In the genomic region with DNA sequence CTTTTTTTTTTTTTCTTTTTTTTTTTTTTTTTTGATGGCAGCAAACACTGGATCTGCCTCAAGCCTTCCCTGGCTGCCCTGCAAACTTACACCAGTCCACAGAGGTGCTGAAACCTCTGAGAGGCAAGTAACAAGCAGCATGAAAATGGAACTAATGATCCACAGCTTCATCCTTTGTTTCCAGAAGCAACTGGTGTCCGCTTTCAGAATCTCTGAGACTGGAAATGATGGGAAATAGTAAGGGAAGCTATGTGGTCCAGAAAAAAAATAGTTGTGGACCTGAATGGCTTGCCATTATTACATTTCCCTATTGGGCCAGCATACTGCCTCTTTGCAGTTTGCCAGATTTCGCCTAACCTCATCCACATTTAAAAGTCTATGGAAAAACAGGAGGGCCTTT, we compare ENCODE assay signal across 10 cellular contexts.
DNase-seq lines count a peak whose midpoint lies in the region; ATAC-seq, FAIRE-seq and TF ChIP-seq lines count a peak whose summit lies in the region.
"Had no signal": no experiment of that assay in that cellular context is flagged by ENCODE, and none has a peak within 500 bp of the region (broad histone marks: within the 10 kb centered on the region; RNA-seq: fewer than 3 reads in every experiment).

No MANE protein-coding gene starts in this region.

- no peak overlapping the region for H3K4me3 Mint-ChIP-seq in activated naive CD8-positive, alpha-beta T cell treated with anti-CD3 and anti-CD28 coated beads, Interleukin-2, amount 50 U/mL, for 24 hours
- no peak overlapping the region for H3K4me3 Mint-ChIP-seq in stimulated activated memory B cell treated with anti-CD40 and anti-IgM and Interleukin-4, amounts not matched to agents 10 μg/mL and 1 μg/mL and 100 μg/mL, for 72 hours

- no peaks in the 10 kb centered on the region for H3K9me1 ChIP-seq in keratinocyte (ENCODE audit: control insufficient read depth, extremely low read depth, insufficient read depth, low read length)

- dilution Hi-C loops in keratinocyte (cut with MboI; ENCODE audit: extremely low pct_ligation_motif_present, low sequenced_read_pairs): no loop called here

- peak overlapping the region; percentile 75 for H3K27ac Mint-ChIP-seq in activated naive CD8-positive, alpha-beta T cell treated with anti-CD3 and anti-CD28 coated beads, Interleukin-2, amount 50 U/mL, for 24 hours
- no peak overlapping the region for H3K27ac Mint-ChIP-seq in stimulated activated memory B cell treated with anti-CD40 and anti-IgM and Interleukin-4, amounts not matched to agents 10 μg/mL and 1 μg/mL and 100 μg/mL, for 72 hours

- H3K79me2 ChIP-seq in keratinocyte (ENCODE audit: control insufficient read depth, insufficient read depth, low read length): no peaks in the 10 kb centered on the region

- peaks cover 2% of the 10 kb centered on the region for H3K36me3 Mint-ChIP-seq in activated naive CD8-positive, alpha-beta T cell treated with anti-CD3 and anti-CD28 coated beads, Interleukin-2, amount 50 U/mL, for 24 hours (ENCODE audit: low read depth)
- no peaks in the 10 kb centered on the region for H3K36me3 Mint-ChIP-seq in stimulated activated memory B cell treated with anti-CD40 and anti-IgM and Interleukin-4, amounts not matched to agents 10 μg/mL and 1 μg/mL and 100 μg/mL, for 72 hours

- FAIRE-seq in keratinocyte (lab: Jason Lieb, UNC): no peak
- FAIRE-seq: urothelium cell line had no signal

- H3K27me3 ChIP-seq in keratinocyte (ENCODE audit: control insufficient read depth, extremely low read depth, insufficient read depth, low read length) (no peaks in the 10 kb centered on the region), skeletal muscle satellite cell (ENCODE audit: control insufficient read depth, insufficient read depth, low read length) (no peaks in the 10 kb centered on the region)

- no peaks in the 10 kb centered on the region for H3K9me3 ChIP-seq in HEK293 (ENCODE audit: control insufficient read depth, insufficient read depth, low read depth, low read length)
- H3K9me3 ChIP-seq in keratinocyte (ENCODE audit: control insufficient read depth, low read depth, low read length): no peaks in the 10 kb centered on the region
- H3K9me3 ChIP-seq in skeletal muscle satellite cell (replicated peaks; ENCODE audit: low read length): no peaks in the 10 kb centered on the region

- H3K36me3 ChIP-seq in HEK293 (ENCODE audit: control insufficient read depth in 2 of 2, insufficient read depth in 1 of 2, low read length in 2 of 2) (no peaks in the 10 kb centered on the region), keratinocyte (ENCODE audit: control insufficient read depth in 2 of 2, extremely low read depth in 1 of 2, insufficient read depth in 2 of 2, low read length in 2 of 2) (no peaks in the 10 kb centered on the region), skeletal muscle satellite cell (ENCODE audit: insufficient read depth, low read length) (no peaks in the 10 kb centered on the region)

- no peak overlapping the region for H3K9ac ChIP-seq in keratinocyte (ENCODE audit: control insufficient read depth, extremely low read depth, insufficient read depth, low read length)
- peak overlapping the region; percentile 74 for H3K9ac ChIP-seq in skeletal muscle satellite cell (ENCODE audit: low read depth, low read length)

- H3K27ac ChIP-seq in HEK293 (ENCODE audit: extremely low read depth, low read depth, low read length) (no peak overlapping the region), keratinocyte (ENCODE audit: control insufficient read depth, insufficient read depth, low read length) (peak overlapping the region; percentile 70)

- no peaks in the 10 kb centered on the region for H3K9me3 Mint-ChIP-seq in activated naive CD8-positive, alpha-beta T cell treated with anti-CD3 and anti-CD28 coated beads, Interleukin-2, amount 50 U/mL, for 24 hours
- H3K9me3 Mint-ChIP-seq in stimulated activated memory B cell treated with anti-CD40 and anti-IgM and Interleukin-4, amounts not matched to agents 10 μg/mL and 1 μg/mL and 100 μg/mL, for 72 hours: no peaks in the 10 kb centered on the region

- H3K4me2 ChIP-seq in keratinocyte (ENCODE audit: control insufficient read depth, extremely low read depth, insufficient read depth, low read depth, low read length) (peak overlapping the region; percentile 86), skeletal muscle satellite cell (ENCODE audit: low read length) (peak overlapping the region; percentile 82)

- H3K4me1 Mint-ChIP-seq in activated naive CD8-positive, alpha-beta T cell treated with anti-CD3 and anti-CD28 coated beads, Interleukin-2, amount 50 U/mL, for 24 hours: peaks cover 56% of the 10 kb centered on the region
- peaks cover 50% of the 10 kb centered on the region for H3K4me1 Mint-ChIP-seq in stimulated activated memory B cell treated with anti-CD40 and anti-IgM and Interleukin-4, amounts not matched to agents 10 μg/mL and 1 μg/mL and 100 μg/mL, for 72 hours

- H3K27me3 Mint-ChIP-seq in activated naive CD8-positive, alpha-beta T cell treated with anti-CD3 and anti-CD28 coated beads, Interleukin-2, amount 50 U/mL, for 24 hours: peaks cover 50% of the 10 kb centered on the region
- peaks cover 13% of the 10 kb centered on the region for H3K27me3 Mint-ChIP-seq in stimulated activated memory B cell treated with anti-CD40 and anti-IgM and Interleukin-4, amounts not matched to agents 10 μg/mL and 1 μg/mL and 100 μg/mL, for 72 hours

- ATAC-seq in activated naive CD8-positive, alpha-beta T cell treated with anti-CD3 and anti-CD28 coated beads, Interleukin-2, amount 50 U/mL, for 24 hours: no peak
- no peak for ATAC-seq in stimulated activated memory B cell treated with anti-CD40 and anti-IgM and Interleukin-4, amounts not matched to agents 10 μg/mL and 1 μg/mL and 100 μg/mL, for 72 hours

- H3K4me3 ChIP-seq in HEK293 (ENCODE audit: low read depth, low read length): no peak overlapping the region
- no peak overlapping the region for H3K4me3 ChIP-seq in keratinocyte (ENCODE audit: control insufficient read depth in 2 of 3, extremely low read depth in 1 of 3, insufficient read depth in 2 of 3, low read depth in 1 of 3, low read length in 3 of 3)
- H3K4me3 ChIP-seq in skeletal muscle satellite cell (ENCODE audit: low read length): peak overlapping the region; percentile 63

- TF ChIP-seq CTCF in HEK293 (tag by site-specific recombination; IDR thresholded peaks at IDR 0.05) (no peak), keratinocyte (optimal IDR thresholded peaks at IDR 0.05 in 1 of 3, IDR thresholded peaks at IDR 0.05 in 1 of 3, conservative IDR thresholded peaks at IDR 0.05 in 1 of 3; ENCODE audit: extremely low read depth in 1 of 3, insufficient read depth in 2 of 3, low read length in 3 of 3) (no peak)

- no peaks in the 10 kb centered on the region for H4K20me1 ChIP-seq in keratinocyte (ENCODE audit: control insufficient read depth, extremely low read depth, insufficient read depth, low read length)

- CTCF ChIA-PET in HEK293 (lab: Yijun Ruan, JAX): interaction anchor here (0.6 kb wide), 1 partner anchor 148 kb away, joined by 3 read pairs; no protein-coding TSS in a partner anchor

- DNase-seq in activated naive CD8-positive, alpha-beta T cell treated with anti-CD3 and anti-CD28 coated beads, Interleukin-2, amount 50 U/mL, for 24 hours: no peak
- DNase-seq in keratinocyte (ENCODE audit: low read depth, low spot score) (no peak), DMS153 treated with DMSO at 0.1 percent for 48 hours (lab: John Stamatoyannopoulos, UW; ENCODE audit: unreplicated experiment) (no peak), activated gamma-delta T cell (lab: John Stamatoyannopoulos, UW) (no peak), Kasumi-1 (lab: John Stamatoyannopoulos, UW) (no peak)
- DNase-seq: NCI-H2171 had no signal

- H3K4me1 ChIP-seq in HEK293 (ENCODE audit: control insufficient read depth, insufficient read depth, low read length): peaks cover 17% of the 10 kb centered on the region
- H3K4me1 ChIP-seq in keratinocyte (ENCODE audit: control insufficient read depth, extremely low read depth, insufficient read depth, low read length): peaks cover 40% of the 10 kb centered on the region
- H3K4me1 ChIP-seq in skeletal muscle satellite cell (ENCODE audit: control insufficient read depth, insufficient read depth, low read length): peaks cover 37% of the 10 kb centered on the region

- POLR2A ChIA-PET in HEK293 (lab: Yijun Ruan, JAX): interaction anchor here (1.8 kb wide), 1 partner anchor 183 kb away, joined by 6 read pairs; a partner anchor contains a TSS

- H2AFZ ChIP-seq in keratinocyte (ENCODE audit: control insufficient read depth, low read length): no peak overlapping the region

TF ChIP-seq in HEK293, 187 proteins besides CTCF, POLR2A, EP300 and RAD21:
- TF ChIP-seq SALL2 (tag by site-specific recombination; IDR thresholded peaks at IDR 0.05; ENCODE audit: borderline replicate concordance): no peak
- peak; percentile 79 for TF ChIP-seq SCRT2 (tag by site-specific recombination; IDR thresholded peaks at IDR 0.05)
- no peak for TF ChIP-seq ZNF341 (tag by site-specific recombination; IDR thresholded peaks at IDR 0.05; ENCODE audit: low read depth)
- peak; percentile 33; the same call in 1 of the 2 replicates for TF ChIP-seq SCRT1 (tag by site-specific recombination; IDR thresholded peaks at IDR 0.05; ENCODE audit: borderline replicate concordance)
- TF ChIP-seq ZNF768 (tag by site-specific recombination; IDR thresholded peaks at IDR 0.05): no peak
